ENCODE assay signal across 35 cellular contexts in genomic region chr1:27241677-27242076, GRCh38.
"Had no signal": no experiment of that assay in that cellular context is flagged by ENCODE, and none has a peak within 500 bp of the region (broad histone marks: within the 10 kb centered on the region; RNA-seq: fewer than 3 reads in every experiment).

No MANE protein-coding gene starts in this region.

- H3K4me2 ChIP-seq: PC-9 had no signal

- H3K27me3 Mint-ChIP-seq: activated CD4-positive, alpha-beta T cell treated with anti-CD3 and anti-CD28 coated beads for 36 hours; activated CD4-positive, alpha-beta T cell treated with anti-CD3 and anti-CD28 coated beads, Interleukin-2, amount 10 ng/mL, durations not matched to agents 7 days and 5 days; activated naive CD4-positive, alpha-beta T cell treated with anti-CD3 and anti-CD28 coated beads, Interleukin-2, amount 10 ng/mL, durations not matched to agents 7 days and 5 days; activated T-cell treated with anti-CD3 and anti-CD28 coated beads, Interleukin-2, amount 50 U/mL, for 24 hours; IgD-negative memory B cell had no signal

- H3K27ac Mint-ChIP-seq: activated CD4-positive, alpha-beta T cell treated with anti-CD3 and anti-CD28 coated beads for 36 hours; activated CD4-positive, alpha-beta T cell treated with anti-CD3 and anti-CD28 coated beads, Interleukin-2, amount 10 ng/mL, durations not matched to agents 7 days and 5 days; activated CD8-positive, alpha-beta T cell treated with anti-CD3 and anti-CD28 coated beads, Interleukin-2, amount 10 ng/mL, durations not matched to agents 7 days and 5 days; activated naive CD4-positive, alpha-beta T cell treated with anti-CD3 and anti-CD28 coated beads, Interleukin-2, amount 10 ng/mL, durations not matched to agents 7 days and 5 days; activated T-helper 1 cell treated with anti-CD3 and anti-CD28 coated beads, Interleukin-12 subunit alpha, Interleukin-12 subunit beta, Interleukin-2, Interleukin-4 antibody, amounts not matched to agents 30 ng/mL and 10 ng/mL and 1 ng/mL, durations not matched to agents 14 hours and 24 hours and 36 hours; IgD-negative memory B cell; T-helper 2 cell treated with Interferon-gamma antibody and Interleukin-4, amounts not matched to agents 5 μg/mL and 100 μg/mL, for 36 hours; WTC11 had no signal

- H2AFZ ChIP-seq: PC-9 had no signal

- H3K4me3 ChIP-seq: adrenal gland, body of pancreas, breast epithelium, PC-9 had no signal

- H3K36me3 ChIP-seq: adrenal gland, breast epithelium had no signal

- H3K27me3 ChIP-seq: adrenal gland, body of pancreas, breast epithelium had no signal

- H3K4me1 Mint-ChIP-seq: WTC11 had no signal

- H3K9me3 Mint-ChIP-seq: activated CD4-positive, alpha-beta T cell treated with anti-CD3 and anti-CD28 coated beads, Interleukin-2, amount 10 ng/mL, durations not matched to agents 7 days and 5 days; activated naive CD4-positive, alpha-beta T cell treated with anti-CD3 and anti-CD28 coated beads, Interleukin-2, amount 10 ng/mL, durations not matched to agents 7 days and 5 days; activated T-cell treated with anti-CD3 and anti-CD28 coated beads, Interleukin-2, amount 50 U/mL, for 24 hours; activated T-helper 1 cell treated with anti-CD3 and anti-CD28 coated beads, Interleukin-12 subunit alpha, Interleukin-12 subunit beta, Interleukin-2, Interleukin-4 antibody, amounts not matched to agents 30 ng/mL and 10 ng/mL and 1 ng/mL, durations not matched to agents 14 hours and 24 hours and 36 hours; IgD-negative memory B cell; T-helper 2 cell treated with Interferon-gamma antibody and Interleukin-4, amounts not matched to agents 5 μg/mL and 100 μg/mL, for 36 hours had no signal

- DNase-seq: activated CD4-positive, alpha-beta T cell treated with anti-CD3 and anti-CD28 coated beads for 36 hours; activated CD4-positive, alpha-beta T cell treated with anti-CD3 and anti-CD28 coated beads, Interleukin-2, amount 10 ng/mL, durations not matched to agents 7 days and 5 days; activated CD4-positive, alpha-beta T cell treated with anti-CD3 and anti-CD28 coated beads, Interleukin-2, amount 50 U/mL, for 48 hours; activated CD8-positive, alpha-beta T cell treated with anti-CD3 and anti-CD28 coated beads, Interleukin-2, amount 10 ng/mL, durations not matched to agents 7 days and 5 days; activated gamma-delta T cell treated with Interleukin-2 at 50 U/mL for 16 hours; activated naive CD4-positive, alpha-beta T cell treated with anti-CD3 and anti-CD28 coated beads, Interleukin-2, amount 10 ng/mL, durations not matched to agents 7 days and 5 days; activated T-cell treated with anti-CD3 and anti-CD28 coated beads, Interleukin-2, amount 50 U/mL, for 24 hours; adrenal gland; body of pancreas; cerebellar nuclear complex; Kasumi-1; KBM-7; MM.1S; MV-4-11; NCI-H1092; NCI-H1436 treated with DMSO at 0.1 percent for 48 hours; NCI-H1694 treated with DMSO at 0.1 percent for 48 hours; NCI-H2029; NCI-H2107; NCI-H2171; NCI-H510A; NCI-H526; NCI-H748 treated with DMSO at 0.1 percent for 48 hours; NK-92 treated with Interleukin-12 subunit alpha and Interleukin-12 subunit beta, amount 100 ng/mL, for 24 hours; PC-9; SIG-M5; SW 1271 had no signal

- H3K9me3 ChIP-seq: adrenal gland, body of pancreas, breast epithelium had no signal

- H3K4me1 ChIP-seq: breast epithelium had no signal

- ATAC-seq: activated CD4-positive, alpha-beta T cell treated with anti-CD3 and anti-CD28 coated beads for 36 hours; activated CD4-positive, CD25-positive, alpha-beta regulatory T cell treated with anti-CD3 and anti-CD28 coated beads, Interleukin-2, amount 50 U/mL, for 24 hours; activated CD8-positive, alpha-beta T cell treated with anti-CD3 and anti-CD28 coated beads, Interleukin-2, amount 10 ng/mL, durations not matched to agents 7 days and 5 days; body of pancreas; Right ventricle myocardium inferior; SK-N-SH treated with all-trans-retinoic acid at 6 μM for 48 hours; WTC11 had no signal

- H3K4me3 Mint-ChIP-seq: activated CD4-positive, alpha-beta T cell treated with anti-CD3 and anti-CD28 coated beads for 36 hours; activated CD4-positive, alpha-beta T cell treated with anti-CD3 and anti-CD28 coated beads, Interleukin-2, amount 10 ng/mL, durations not matched to agents 7 days and 5 days; activated CD8-positive, alpha-beta T cell treated with anti-CD3 and anti-CD28 coated beads, Interleukin-2, amount 10 ng/mL, durations not matched to agents 7 days and 5 days; activated naive CD4-positive, alpha-beta T cell treated with anti-CD3 and anti-CD28 coated beads, Interleukin-2, amount 10 ng/mL, durations not matched to agents 7 days and 5 days; activated T-cell treated with anti-CD3 and anti-CD28 coated beads, Interleukin-2, amount 50 U/mL, for 24 hours; activated T-helper 1 cell treated with anti-CD3 and anti-CD28 coated beads, Interleukin-12 subunit alpha, Interleukin-12 subunit beta, Interleukin-2, Interleukin-4 antibody, amounts not matched to agents 30 ng/mL and 10 ng/mL and 1 ng/mL, durations not matched to agents 14 hours and 24 hours and 36 hours; IgD-negative memory B cell; T-helper 2 cell treated with Interferon-gamma antibody and Interleukin-4, amounts not matched to agents 5 μg/mL and 100 μg/mL, for 36 hours; WTC11 had no signal
